8 cellular contexts compared by ENCODE assay signal in genomic region chr17:64503821-64504768, GRCh38. TPM values are rescaled to one million over a fixed set of nuclear protein-coding genes. Genes with fewer than 3 reads are reported as not detected.
DNase-seq lines count a peak whose midpoint lies in the region; ATAC-seq and TF ChIP-seq lines count a peak whose summit lies in the region.

No MANE protein-coding gene starts in this region.

- peaks cover 76% of the 10 kb centered on the region for H3K36me3 ChIP-seq in OCI-LY1 (ENCODE audit: insufficient read depth, low read length)
- peaks cover 65% of the 10 kb centered on the region for H3K36me3 ChIP-seq in endodermal cell (ENCODE audit: control insufficient read depth, insufficient read depth, low read length)
- H3K36me3 ChIP-seq in neutrophil = peaks cover 57% of the 10 kb centered on the region

- H3K27me3 Mint-ChIP-seq in CD4-positive, alpha-beta T cell = no peaks in the 10 kb centered on the region
- no peaks in the 10 kb centered on the region for H3K27me3 Mint-ChIP-seq in endodermal cell (ENCODE audit: insufficient read depth)

- H3K4me1 Mint-ChIP-seq in CD4-positive, alpha-beta T cell (ENCODE audit: low read depth) = peaks cover 77% of the 10 kb centered on the region
- H3K4me1 Mint-ChIP-seq in endodermal cell = peaks cover 54% of the 10 kb centered on the region

- WGBS in endodermal cell (ENCODE audit: insufficient coverage in 1 of 2, insufficient read length in 1 of 2), 2 experiments = 74 to 86% methylated on average over 5 to 7 of the region's 7 CpGs

- peaks cover 30% of the 10 kb centered on the region for H3F3A ChIP-seq in OCI-LY1 (ENCODE audit: insufficient read depth, low read length)

- H3K9ac ChIP-seq in OCI-LY1 (ENCODE audit: low read length) (peak overlapping the region; percentile 99), endodermal cell (ENCODE audit: extremely low read depth, low read length, poor library complexity, severe bottlenecking) (peak overlapping the region; percentile 100)

- H3K9me3 ChIP-seq in CD4-positive, alpha-beta T cell (ENCODE audit: control insufficient read depth, low read length) = no peaks in the 10 kb centered on the region
- no peaks in the 10 kb centered on the region for H3K9me3 ChIP-seq in OCI-LY1 (ENCODE audit: low read length)
- no peaks in the 10 kb centered on the region for H3K9me3 ChIP-seq in endodermal cell (ENCODE audit: control insufficient read depth, low read length)
- peaks cover 9% of the 10 kb centered on the region for H3K9me3 ChIP-seq in neutrophil

- CTCF ChIA-PET in CD4-positive, alpha-beta T cell (lab: Charles Lee) = interaction anchor here (1.0 to 4.0 kb wide), 2 partner anchors 13 to 84 kb away, joined by 3 to 33 read pairs; no protein-coding TSS in a partner anchor

- H3K4me3 ChIP-seq in OCI-LY1 (ENCODE audit: low read depth, low read length, poor library complexity, severe bottlenecking) (peak overlapping the region; percentile 87), endodermal cell (ENCODE audit: low read length) (peak overlapping the region; percentile 100), neutrophil (ENCODE audit: low read depth in 1 of 2, low read length in 1 of 2) (peak overlapping the region; percentile 95 to 100)

- no peak overlapping the region for H2AFZ ChIP-seq in OCI-LY1 (ENCODE audit: low read length)

- intact Hi-C loops in CD4-positive, alpha-beta T cell (cut with DNase I, micrococcal nuclease) = loop anchor here (10.0 kb wide), 2 partner anchors 359 to 479 kb away; partner anchors contain the start of gene ICAM2 (in 1 of the 2)

- H3K4me3 Mint-ChIP-seq in CD4-positive, alpha-beta T cell = peak overlapping the region; percentile 99
- peak overlapping the region; percentile 100 for H3K4me3 Mint-ChIP-seq in endodermal cell

- H4K20me1 ChIP-seq in OCI-LY1 (ENCODE audit: insufficient read depth, low read length) = peaks cover 10% of the 10 kb centered on the region

- H3K36me3 Mint-ChIP-seq in CD4-positive, alpha-beta T cell (ENCODE audit: low read depth) = peaks cover 96% of the 10 kb centered on the region
- peaks cover 73% of the 10 kb centered on the region for H3K36me3 Mint-ChIP-seq in endodermal cell (ENCODE audit: low read depth)

- H3K9me2 ChIP-seq in OCI-LY1 (ENCODE audit: low read depth, low read length) = no peaks in the 10 kb centered on the region

- peak overlapping the region; percentile 100 for H3K27ac ChIP-seq in CD4-positive, alpha-beta T cell (ENCODE audit: low read depth, low read length)
- peak overlapping the region; percentile 50 for H3K27ac ChIP-seq in OCI-LY1 (ENCODE audit: low read depth, low read length, poor library complexity, severe bottlenecking)
- H3K27ac ChIP-seq in endodermal cell (ENCODE audit: low read depth, low read length) = no peak overlapping the region
- peak overlapping the region; percentile 98 for H3K27ac ChIP-seq in neutrophil

- no peak for DNase-seq in CD4-positive, alpha-beta T cell
- DNase-seq in endodermal cell (no peak), NCI-H226 (no peak), GOT3 (lab: John Stamatoyannopoulos, UW) (no peak)

- no peak for TF ChIP-seq CTCF in CD4-positive, alpha-beta T cell (IDR thresholded peaks at IDR 0.05)
- TF ChIP-seq CTCF in OCI-LY1 (IDR thresholded peaks at IDR 0.05; ENCODE audit: low read length) (no peak), endodermal cell (conservative IDR thresholded peaks at IDR 0.05) (no peak), neutrophil (IDR thresholded peaks at IDR 0.05) (no peak)

- no peaks in the 10 kb centered on the region for H3K27me3 ChIP-seq in CD4-positive, alpha-beta T cell (ENCODE audit: control insufficient read depth, insufficient read depth, low read length)
- H3K27me3 ChIP-seq in OCI-LY1 (ENCODE audit: insufficient read depth, low read length) (no peaks in the 10 kb centered on the region), endodermal cell (ENCODE audit: control insufficient read depth, insufficient read depth, low read length, poor library complexity, severe bottlenecking) (no peaks in the 10 kb centered on the region), neutrophil (no peaks in the 10 kb centered on the region)

- H3K4me2 ChIP-seq in OCI-LY1 (ENCODE audit: low read length) = peak overlapping the region; percentile 89

- no peaks in the 10 kb centered on the region for H3K9me3 Mint-ChIP-seq in CD4-positive, alpha-beta T cell
- H3K9me3 Mint-ChIP-seq in endodermal cell = no peaks in the 10 kb centered on the region

- H3K27ac Mint-ChIP-seq in CD4-positive, alpha-beta T cell = peak overlapping the region; percentile 99
- H3K27ac Mint-ChIP-seq in endodermal cell = peak overlapping the region; percentile 100

- POLR2A ChIA-PET in CD4-positive, alpha-beta T cell (lab: Charles Lee) = interaction anchor here (0.6 to 7.4 kb wide), 15 partner anchors 10 to 806 kb away, joined by 3 to 453 read pairs (median 18); partner anchors contain the start of genes POLG2 and TEX2

- peaks cover 33% of the 10 kb centered on the region for H3K79me2 ChIP-seq in OCI-LY1 (ENCODE audit: insufficient read depth, low read length)

- peaks cover 66% of the 10 kb centered on the region for H3K4me1 ChIP-seq in OCI-LY1 (ENCODE audit: insufficient read depth, low read length, severe bottlenecking)
- H3K4me1 ChIP-seq in endodermal cell (ENCODE audit: control insufficient read depth, insufficient read depth, low read length) = peaks cover 13% of the 10 kb centered on the region
- H3K4me1 ChIP-seq in neutrophil (ENCODE audit: control insufficient read depth in 1 of 2, insufficient read depth in 1 of 2, low read depth in 1 of 2, low read length in 1 of 2) = peaks cover 31 to 32% of the 10 kb centered on the region in 2 experiments

- ATAC-seq in CD4-positive, alpha-beta T cell (ENCODE audit: poor library complexity) = no peak
- ATAC-seq in GM19328 (IDR thresholded peaks at IDR 0.05; ENCODE audit: unreplicated experiment) = no peak
- ATAC-seq in GM18870 (IDR thresholded peaks at IDR 0.05; ENCODE audit: unreplicated experiment) = no peak

RNA-seq across cellular contexts. Expression of gene DDX5, which starts 2.0 kb away (rescaled TPM):
- total RNA-seq in CD4-positive, alpha-beta T cell = 1,000 to 10,000 TPM; 2,388 to 2,534 TPM
- 100 to 1,000 TPM; 687 to 894 TPM for total RNA-seq in endodermal cell
- 855 TPM for polyA plus RNA-seq in endodermal cell (2013, experiment 1 of 2)
- 761 TPM for polyA plus RNA-seq in endodermal cell (2013, experiment 2 of 2)

RNA-seq across cellular contexts. Expression of gene CEP95, which starts 2.7 kb away (rescaled TPM):
- total RNA-seq in CD4-positive, alpha-beta T cell = 100 to 1,000 TPM; 256 to 269 TPM
- total RNA-seq in endodermal cell = 10 to 100 TPM; 75.5 to 93.9 TPM
- 77.4 TPM for polyA plus RNA-seq in endodermal cell (2013, experiment 1 of 2)
- polyA plus RNA-seq in endodermal cell (2013, experiment 2 of 2) = 74.6 TPM

RNA-seq across cellular contexts. Expression of gene POLG2, which starts 7.2 kb away (rescaled TPM):
- 10 to 100 TPM; 32.8 to 34.1 TPM for total RNA-seq in CD4-positive, alpha-beta T cell
- total RNA-seq in endodermal cell = 10 to 100 TPM; 27.1 to 33.9 TPM
- 26.6 TPM for polyA plus RNA-seq in endodermal cell (2013, experiment 1 of 2)
- 15.9 TPM for polyA plus RNA-seq in endodermal cell (2013, experiment 2 of 2)

RNA-seq across cellular contexts. Expression of gene MILR1, which starts 55.2 kb away (rescaled TPM):
- total RNA-seq in CD4-positive, alpha-beta T cell = under 1 TPM in 1 of 2 experiments, not detected in 1; 0.30 TPM
- under 1 TPM in 1 of 2 donors, not detected in 1; 0.80 TPM for total RNA-seq in endodermal cell
- not detected for polyA plus RNA-seq in endodermal cell (2013, experiment 1 of 2)
- polyA plus RNA-seq in endodermal cell (2013, experiment 2 of 2) = not detected
